2 cellular contexts compared by ENCODE assay signal in the genomic region with DNA sequence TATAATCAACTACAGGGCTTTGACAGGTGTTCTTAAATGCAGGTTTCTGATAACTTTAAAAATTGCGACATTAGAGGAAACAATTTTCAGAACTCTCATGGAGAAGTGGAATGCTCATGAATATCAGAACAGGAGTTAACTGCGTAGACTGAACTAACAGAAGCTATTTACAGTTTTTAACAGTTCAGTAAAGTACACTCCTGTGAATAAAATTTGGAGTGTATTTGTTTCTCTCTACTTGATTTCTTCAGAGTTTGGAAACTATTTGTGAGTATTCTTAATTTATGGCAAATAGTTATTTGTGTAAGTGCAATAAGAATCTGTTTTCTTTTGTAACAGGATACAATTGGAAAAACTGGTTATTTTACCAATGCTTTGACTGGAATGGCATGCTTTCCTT.
TF ChIP-seq lines count a peak whose summit lies in the region.

No MANE protein-coding gene starts in this region.

TF ChIP-seq in HEK293, 187 proteins besides CTCF, POLR2A, EP300 and RAD21 (continued from another document):
- TF ChIP-seq ZNF26 (tag by site-specific recombination; IDR thresholded peaks at IDR 0.05) (0 out of 2 replicates have a peak, but pooled peaks have one; percentile 27), SETDB1 (IDR thresholded peaks at IDR 0.05; ENCODE audit: insufficient read length, low read length) (peak; percentile 98), ZNF488 (tag by site-specific recombination; IDR thresholded peaks at IDR 0.05) (no peak), ZNF133 (tag by site-specific recombination; IDR thresholded peaks at IDR 0.05) (no peak)

TF ChIP-seq in K562, 482 proteins besides CTCF, POLR2A, EP300 and RAD21:
- 0 out of 2 replicates have a peak, but pooled peaks have one; percentile 37 for TF ChIP-seq CEBPZ (IDR thresholded peaks at IDR 0.05; ENCODE audit: borderline replicate concordance, low read depth, low read length)
- no peak for TF ChIP-seq SLC30A9 (CRISPR knock-in tag; IDR thresholded peaks at IDR 0.05)
- no peak for TF ChIP-seq EWSR1 (IDR thresholded peaks at IDR 0.05; ENCODE audit: borderline replicate concordance, low read depth, partially characterized antibody)
- no peak for TF ChIP-seq CBX3 (IDR thresholded peaks at IDR 0.05; ENCODE audit: borderline replicate concordance in 1 of 2, low read length in 2 of 2)
